In the genomic region with DNA sequence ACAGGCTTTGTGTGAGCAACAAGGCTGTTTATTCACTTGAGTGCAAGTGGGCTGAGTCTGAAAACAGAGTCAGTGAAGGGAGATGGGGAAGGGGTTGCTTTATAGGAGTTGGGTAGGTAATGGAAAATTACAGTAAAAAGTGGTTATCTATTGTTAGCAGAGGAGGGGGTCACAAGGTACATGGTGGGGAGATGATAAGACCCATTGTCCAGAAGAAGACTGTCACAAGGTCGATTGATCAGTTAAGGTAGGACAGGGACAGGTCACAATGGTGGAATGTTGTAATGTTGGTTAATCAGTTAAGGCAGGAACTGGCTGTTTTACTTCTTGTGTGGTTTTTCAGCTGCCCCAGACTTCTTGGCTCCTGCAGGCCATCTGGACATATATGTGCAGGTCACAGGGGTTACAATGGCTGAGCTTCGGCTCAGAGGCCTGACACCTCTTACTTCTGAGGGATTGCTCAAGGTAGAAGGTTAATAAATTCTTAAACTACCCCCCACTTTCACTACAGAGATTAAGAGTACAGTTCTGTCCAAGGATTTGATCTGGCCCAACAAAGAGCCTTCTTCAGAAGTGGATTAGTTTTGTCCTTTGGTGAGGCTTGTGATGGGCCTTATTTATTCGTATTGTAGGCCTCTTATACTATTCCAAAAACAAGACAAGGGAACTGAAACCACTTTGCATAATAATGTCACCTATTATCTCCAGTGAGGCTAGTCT, we compare ENCODE assay signal across 17 cellular contexts.
"Had no signal": no experiment of that assay in that cellular context is flagged by ENCODE, and none has a peak within 500 bp of the region (broad histone marks: within the 10 kb centered on the region; RNA-seq: fewer than 3 reads in every experiment).

No MANE protein-coding gene starts in this region.

- H3K27ac Mint-ChIP-seq: activated CD4-positive, alpha-beta memory T cell treated with anti-CD3 and anti-CD28 coated beads for 36 hours; activated naive CD8-positive, alpha-beta T cell treated with anti-CD3 and anti-CD28 coated beads, Interleukin-2, amount 10 ng/mL, durations not matched to agents 7 days and 5 days; brain; dendritic cell treated with granulocyte-macrophage colony-stimulating factor and Interleukin-4, amounts not matched to agents 40 ng/mL and 50 ng/mL, for 4 days; neural progenitor cell; stimulated activated naive CD8-positive, alpha-beta T cell treated with anti-CD3 and anti-CD28 coated beads, Interleukin-15, amount 100 ng/mL, for 72 hours; type B pancreatic cell had no signal

- H3K4me1 Mint-ChIP-seq: activated naive CD8-positive, alpha-beta T cell treated with anti-CD3 and anti-CD28 coated beads, Interleukin-2, amount 10 ng/mL, durations not matched to agents 7 days and 5 days; brain; immature natural killer cell had no signal

- H3K27ac ChIP-seq: gastrocnemius medialis, heart left ventricle, neural progenitor cell, sigmoid colon, spleen, VCaP had no signal

- H3K4me3 Mint-ChIP-seq: activated CD4-positive, alpha-beta memory T cell treated with anti-CD3 and anti-CD28 coated beads for 36 hours; activated naive CD8-positive, alpha-beta T cell treated with anti-CD3 and anti-CD28 coated beads, Interleukin-2, amount 10 ng/mL, durations not matched to agents 7 days and 5 days; brain; dendritic cell treated with granulocyte-macrophage colony-stimulating factor and Interleukin-4, amounts not matched to agents 40 ng/mL and 50 ng/mL, for 4 days; immature natural killer cell; neural progenitor cell; stimulated activated naive CD8-positive, alpha-beta T cell treated with anti-CD3 and anti-CD28 coated beads, Interleukin-15, amount 100 ng/mL, for 72 hours; type B pancreatic cell had no signal

- H3K27me3 Mint-ChIP-seq: activated CD4-positive, alpha-beta memory T cell treated with anti-CD3 and anti-CD28 coated beads for 36 hours; activated naive CD8-positive, alpha-beta T cell treated with anti-CD3 and anti-CD28 coated beads, Interleukin-2, amount 10 ng/mL, durations not matched to agents 7 days and 5 days; brain; stimulated activated naive CD8-positive, alpha-beta T cell treated with anti-CD3 and anti-CD28 coated beads, Interleukin-15, amount 100 ng/mL, for 72 hours; type B pancreatic cell had no signal

- DNase-seq: activated CD4-positive, alpha-beta memory T cell treated with anti-CD3 and anti-CD28 coated beads for 36 hours; activated CD4-positive, alpha-beta T cell treated with anti-CD3 and anti-CD28 coated beads for 1 hour; activated gamma-delta T cell treated with Interleukin-2 at 50 U/mL for 16 hours; activated naive CD8-positive, alpha-beta T cell treated with anti-CD3 and anti-CD28 coated beads, Interleukin-2, amount 10 ng/mL, durations not matched to agents 7 days and 5 days; activated T-cell treated with anti-CD3 and anti-CD28 coated beads, Interleukin-2, amount 50 U/mL, for 48 hours; effector memory CD4-positive, alpha-beta T cell; gastrocnemius medialis; heart left ventricle; immature natural killer cell; sigmoid colon; spleen; stimulated activated naive CD8-positive, alpha-beta T cell treated with anti-CD3 and anti-CD28 coated beads, Interleukin-15, amount 100 ng/mL, for 72 hours had no signal

- H3K27me3 ChIP-seq: gastrocnemius medialis, heart left ventricle, neural progenitor cell, sigmoid colon, spleen had no signal

- H3K36me3 ChIP-seq: neural progenitor cell had no signal

- H3K9me3 ChIP-seq: gastrocnemius medialis, heart left ventricle, sigmoid colon, spleen had no signal

- H3K4me3 ChIP-seq: gastrocnemius medialis, heart left ventricle, neural progenitor cell, sigmoid colon, spleen had no signal

- ATAC-seq: gastrocnemius medialis; heart left ventricle; stimulated activated naive CD8-positive, alpha-beta T cell treated with anti-CD3 and anti-CD28 coated beads, Interleukin-15, amount 100 ng/mL, for 72 hours had no signal

- H3K4me2 ChIP-seq: neural progenitor cell had no signal

- H3K9ac ChIP-seq: neural progenitor cell had no signal

- H3K4me1 ChIP-seq: gastrocnemius medialis, neural progenitor cell, sigmoid colon, spleen had no signal

- H3K9me3 Mint-ChIP-seq: activated CD4-positive, alpha-beta memory T cell treated with anti-CD3 and anti-CD28 coated beads for 36 hours; activated naive CD8-positive, alpha-beta T cell treated with anti-CD3 and anti-CD28 coated beads, Interleukin-2, amount 10 ng/mL, durations not matched to agents 7 days and 5 days; dendritic cell treated with granulocyte-macrophage colony-stimulating factor and Interleukin-4, amounts not matched to agents 40 ng/mL and 50 ng/mL, for 4 days; immature natural killer cell; stimulated activated naive CD8-positive, alpha-beta T cell treated with anti-CD3 and anti-CD28 coated beads, Interleukin-15, amount 100 ng/mL, for 72 hours had no signal

- H2AFZ ChIP-seq: neural progenitor cell had no signal
